Comparison of ENCODE assay signal across 20 cellular contexts in the genomic region with DNA sequence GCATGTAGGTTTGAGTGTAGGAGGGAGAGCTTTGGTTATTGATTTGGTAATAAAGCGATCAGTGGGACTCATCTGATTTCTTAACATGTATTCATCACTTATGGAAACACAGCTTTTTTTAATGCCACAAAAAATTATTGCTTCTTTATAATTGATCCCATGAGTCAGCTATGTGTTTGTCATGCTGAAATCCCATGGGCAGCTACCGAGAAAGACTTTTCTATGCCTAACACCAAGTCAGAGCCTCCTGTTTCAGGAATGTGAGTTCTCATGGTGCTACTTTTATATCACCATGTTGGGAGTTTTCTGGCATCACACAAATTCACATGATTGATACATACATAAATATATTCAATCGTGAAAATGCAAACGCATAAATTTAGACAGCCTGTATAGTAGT.
DNase-seq lines count a peak whose midpoint lies in the region; ATAC-seq, FAIRE-seq and TF ChIP-seq lines count a peak whose summit lies in the region.
"Had no signal": no experiment of that assay in that cellular context is flagged by ENCODE, and none has a peak within 500 bp of the region (broad histone marks: within the 10 kb centered on the region; RNA-seq: fewer than 3 reads in every experiment).

No MANE protein-coding gene starts in this region.

- H3K27ac ChIP-seq in liver (ENCODE audit: low read depth in 1 of 2, low read length in 2 of 2) (peak overlapping the region; percentile 25 to 28), HepG2 (ENCODE audit: extremely low read length, insufficient read depth, low read length) (no peak overlapping the region), psoas muscle (no peak overlapping the region), aorta (ENCODE audit: low read depth in 1 of 2, low read length in 2 of 2) (no peak overlapping the region)
- H3K27ac ChIP-seq: A549 had no signal

- H4K20me1 ChIP-seq in HepG2 (ENCODE audit: insufficient read depth, low read length): no peaks in the 10 kb centered on the region

- H3K4me1 ChIP-seq in liver (ENCODE audit: control insufficient read depth in 4 of 4, insufficient read depth in 4 of 4, low read length in 3 of 4) (peaks cover 2 to 29% (median 16%) of the 10 kb centered on the region in 4 donors), HepG2 (ENCODE audit: insufficient read depth, low read length) (peaks cover 18% of the 10 kb centered on the region), psoas muscle (peaks cover 63% of the 10 kb centered on the region), aorta (ENCODE audit: control insufficient read depth in 1 of 2, insufficient read depth in 2 of 2, low read length in 2 of 2) (peaks cover 0 to 3% of the 10 kb centered on the region in 2 donors)

- no peak for TF ChIP-seq CTCF in liver (IDR thresholded peaks at IDR 0.05; ENCODE audit: low read depth, low read length, missing input control)
- TF ChIP-seq CTCF in HepG2 (CRISPR knock-in tag; IDR thresholded peaks at IDR 0.05): no peak
- TF ChIP-seq CTCF in psoas muscle (IDR thresholded peaks at IDR 0.05): no peak

- POLR2A ChIA-PET in HepG2 (lab: Yijun Ruan, JAX): no interaction called here

- peak overlapping the region in 2 of 3 donors; percentile 2 to 44 for H3K4me3 ChIP-seq in liver (ENCODE audit: low read depth in 1 of 3, low read length in 3 of 3)
- H3K4me3 ChIP-seq in HepG2 (replicated peaks in 1 of 3; ENCODE audit: insufficient read depth in 1 of 3, low read depth in 2 of 3, low read length in 3 of 3): no peak overlapping the region
- H3K4me3 ChIP-seq in psoas muscle: peak overlapping the region; percentile 38
- peak overlapping the region; percentile 3 to 18 for H3K4me3 ChIP-seq in aorta (ENCODE audit: low read length in 2 of 2)
- H3K4me3 ChIP-seq: A549 had no signal

- DNase-seq in HepG2 (ENCODE audit: low spot score) (no peak), fibroblast of peridontal ligament (ENCODE audit: extremely low read depth) (peak; percentile 56), psoas muscle (no peak), aorta (no peak), kidney glomerular epithelial cell (lab: John Stamatoyannopoulos, UW) (no peak)
- no peak for DNase-seq in activated CD8-positive, alpha-beta memory T cell treated with anti-CD3 and anti-CD28 coated beads, Interleukin-2, amount 50 U/mL, for 48 hours
- DNase-seq: activated CD4-positive, alpha-beta T cell treated with anti-CD3 and anti-CD28 coated beads for 48 hours; activated gamma-delta T cell treated with Interleukin-2 at 50 U/mL for 16 hours; amniotic stem cell; foreskin melanocyte; H7; left colon; NCI-H1105 treated with DMSO at 0.1 percent for 48 hours; NCI-H510A treated with DMSO at 0.1 percent for 48 hours; stimulated activated CD4-positive, alpha-beta T cell treated with anti-CD3 and anti-CD28 coated beads, Interleukin-2, amount 100 ng/mL, for 24 hours; stimulated activated naive CD8-positive, alpha-beta T cell treated with anti-CD3 and anti-CD28 coated beads, Interleukin-15, Interleukin-2, amounts not matched to agents 100 U/mL and 50 U/mL, for 24 hours had no signal

- H3K36me3 ChIP-seq in liver (ENCODE audit: control insufficient read depth in 4 of 4, insufficient read depth in 3 of 4, low read depth in 1 of 4, low read length in 3 of 4) (no peaks in the 10 kb centered on the region), HepG2 (replicated peaks in 1 of 2; ENCODE audit: control insufficient read depth in 1 of 2, insufficient read depth in 2 of 2, low read length in 2 of 2) (no peaks in the 10 kb centered on the region), psoas muscle (ENCODE audit: insufficient read depth in 1 of 2, low read depth in 1 of 2) (no peaks in the 10 kb centered on the region), aorta (ENCODE audit: control insufficient read depth in 1 of 2, insufficient read depth in 2 of 2, low read length in 1 of 2) (no peaks in the 10 kb centered on the region)

- no peak for TF ChIP-seq RAD21 in liver (IDR thresholded peaks at IDR 0.05)
- no peak for TF ChIP-seq RAD21 in HepG2 (CRISPR knock-in tag; IDR thresholded peaks at IDR 0.05)

- no peaks in the 10 kb centered on the region for H3K79me2 ChIP-seq in HepG2 (ENCODE audit: insufficient read depth, low read length)

- CTCF ChIA-PET in HepG2 (lab: Yijun Ruan, JAX; ENCODE audit: low intra/inter-chr PET ratio, low total read pairs): no interaction called here

- no peak for TF ChIP-seq POLR2A in HepG2 (IDR thresholded peaks at IDR 0.05; ENCODE audit: insufficient read depth in 1 of 2, low read depth in 2 of 2, low read length in 2 of 2)

- no peak overlapping the region for H2AFZ ChIP-seq in HepG2 (ENCODE audit: low read length)

- in situ Hi-C loops in HepG2 (cut with HindIII; ENCODE audit: extremely low pct_ligation_motif_present, low pct_unique_long_range_greater_than_20kb): no loop called here

- no peak overlapping the region for H3K4me2 ChIP-seq in HepG2 (ENCODE audit: low read depth, low read length)
- H3K4me2 ChIP-seq: A549 had no signal

- no peaks in the 10 kb centered on the region for H3K27me3 ChIP-seq in liver (ENCODE audit: control insufficient read depth in 4 of 4, insufficient read depth in 4 of 4, low read length in 3 of 4)
- no peaks in the 10 kb centered on the region for H3K27me3 ChIP-seq in HepG2 (ENCODE audit: control insufficient read depth in 1 of 2, insufficient read depth in 2 of 2, low read length in 2 of 2)
- no peaks in the 10 kb centered on the region for H3K27me3 ChIP-seq in psoas muscle (ENCODE audit: insufficient read depth in 3 of 3, low read length in 2 of 3)
- no peaks in the 10 kb centered on the region for H3K27me3 ChIP-seq in aorta (ENCODE audit: control insufficient read depth in 1 of 2, insufficient read depth in 2 of 2, low read length in 1 of 2)

- no peak for TF ChIP-seq EP300 in HepG2 (IDR thresholded peaks at IDR 0.05; ENCODE audit: low read depth in 2 of 2, low read length in 2 of 2)
- no peak for TF ChIP-seq EP300 in HepG2 (CRISPR knock-in tag; IDR thresholded peaks at IDR 0.05; ENCODE audit: borderline replicate concordance)

- ATAC-seq in HepG2 (no peak), psoas muscle (no peak), aorta (ENCODE audit: low FRiP score) (no peak), HG03108 (IDR thresholded peaks at IDR 0.05; ENCODE audit: unreplicated experiment) (no peak)
- ATAC-seq: A549; left colon; stimulated activated naive CD8-positive, alpha-beta T cell treated with anti-CD3 and anti-CD28 coated beads, Interleukin-15, Interleukin-2, amounts not matched to agents 100 U/mL and 50 U/mL, for 24 hours had no signal

- WGBS in liver: 85% methylated on average over 4 of the region's 4 CpGs
- WGBS in HepG2 (ENCODE audit: low lambda C conversion rate): 94% methylated on average over 4 of the region's 4 CpGs
- WGBS in psoas muscle, 3 donors: 75 to 88% (median 86%) methylated on average over 4 of the region's 4 CpGs
- WGBS in aorta, 2 donors: 40 to 47% methylated on average over 4 of the region's 4 CpGs

- H3K9ac ChIP-seq in liver (ENCODE audit: low read depth in 1 of 2, low read length in 2 of 2) (peak overlapping the region in 1 of 2 donors; percentile 36), HepG2 (ENCODE audit: insufficient read depth, low read depth, low read length) (no peak overlapping the region)

- no peaks in the 10 kb centered on the region for H3K9me3 ChIP-seq in liver (ENCODE audit: control insufficient read depth in 4 of 4, low read length in 3 of 4)
- no peaks in the 10 kb centered on the region for H3K9me3 ChIP-seq in HepG2 (ENCODE audit: low read length)
- no peaks in the 10 kb centered on the region for H3K9me3 ChIP-seq in psoas muscle
- no peaks in the 10 kb centered on the region for H3K9me3 ChIP-seq in aorta (ENCODE audit: control insufficient read depth, low read length)
- H3K9me3 ChIP-seq: A549 had no signal

- intact Hi-C loops in HepG2 (cut with micrococcal nuclease; ENCODE audit: unreplicated experiment) (no loop called here), psoas muscle (cut with DNase I) (loop anchor here in 1 of 2 donors (5.0 kb wide), 1 partner anchor 46 kb away; no protein-coding TSS in a partner anchor), aorta (cut with DNase I) (no loop called here)

- FAIRE-seq in HepG2 (lab: Jason Lieb, UNC): no peak
- FAIRE-seq: A549, D721Med had no signal

- no TSS peak for BruUV-seq in HepG2 (replicated peaks; lab: Mats Ljungman, UMichigan)

TF ChIP-seq in liver, 16 proteins besides CTCF, POLR2A, EP300 and RAD21 (continues in another document):
- no peak for TF ChIP-seq FOXA1 (IDR thresholded peaks at IDR 0.05)
- no peak for TF ChIP-seq YY1 (IDR thresholded peaks at IDR 0.05)
- TF ChIP-seq HNF4A (conservative IDR thresholded peaks at IDR 0.05): no peak

TF ChIP-seq in HepG2, 621 proteins besides CTCF, POLR2A, EP300 and RAD21 (continues in another document):
- TF ChIP-seq, protein P1, sequence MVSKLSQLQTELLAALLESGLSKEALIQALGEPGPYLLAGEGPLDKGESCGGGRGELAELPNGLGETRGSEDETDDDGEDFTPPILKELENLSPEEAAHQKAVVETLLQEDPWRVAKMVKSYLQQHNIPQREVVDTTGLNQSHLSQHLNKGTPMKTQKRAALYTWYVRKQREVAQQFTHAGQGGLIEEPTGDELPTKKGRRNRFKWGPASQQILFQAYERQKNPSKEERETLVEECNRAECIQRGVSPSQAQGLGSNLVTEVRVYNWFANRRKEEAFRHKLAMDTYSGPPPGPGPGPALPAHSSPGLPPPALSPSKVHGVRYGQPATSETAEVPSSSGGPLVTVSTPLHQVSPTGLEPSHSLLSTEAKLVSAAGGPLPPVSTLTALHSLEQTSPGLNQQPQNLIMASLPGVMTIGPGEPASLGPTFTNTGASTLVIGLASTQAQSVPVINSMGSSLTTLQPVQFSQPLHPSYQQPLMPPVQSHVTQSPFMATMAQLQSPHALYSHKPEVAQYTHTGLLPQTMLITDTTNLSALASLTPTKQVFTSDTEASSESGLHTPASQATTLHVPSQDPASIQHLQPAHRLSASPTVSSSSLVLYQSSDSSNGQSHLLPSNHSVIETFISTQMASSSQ (IDR thresholded peaks at IDR 0.05; ENCODE audit: low read depth): no peak
- TF ChIP-seq, protein P1 (CRISPR knock-in tag; IDR thresholded peaks at IDR 0.05; ENCODE audit: borderline replicate concordance): no peak
- TF ChIP-seq DMAP1 (CRISPR knock-in tag; IDR thresholded peaks at IDR 0.05) (no peak), ZNF790 (CRISPR knock-in tag; IDR thresholded peaks at IDR 0.05; ENCODE audit: borderline replicate concordance) (no peak), SMARCC2 (IDR thresholded peaks at IDR 0.05) (no peak)

Comparison
In these comparisons a context has a peak if more than half of its experiments do, and no peak if none do; other contexts are left out.
1. H3K27ac ChIP-seq: peak in liver (2 of 2); none in HepG2 (single experiment), psoas muscle (single experiment) and aorta (0 of 2).
2. H3K4me3 ChIP-seq: peak in liver (2 of 3), psoas muscle (single experiment) and aorta (2 of 2); none in HepG2 (0 of 3).